ENCODE assay signal across 20 cellular contexts in genomic region chr1:222596696-222597095, GRCh38. TPM values are rescaled to one million over a fixed set of nuclear protein-coding genes. Genes with fewer than 3 reads are reported as not detected.
DNase-seq lines count a peak whose midpoint lies in the region; ATAC-seq, FAIRE-seq and TF ChIP-seq lines count a peak whose summit lies in the region.
"Had no signal": no experiment of that assay in that cellular context is flagged by ENCODE, and none has a peak within 500 bp of the region (broad histone marks: within the 10 kb centered on the region; RNA-seq: fewer than 3 reads in every experiment).

No MANE protein-coding gene starts in this region.

- POLR2A ChIA-PET in A549 (lab: Yijun Ruan, JAX) = no interaction called here
- POLR2A ChIA-PET in K562 (lab: Yijun Ruan, JAX) = no interaction called here

- CTCF ChIA-PET in A549 (lab: Yijun Ruan, JAX) (no interaction called here), K562 (lab: Yijun Ruan, JAX; ENCODE audit: low intra/inter-chr PET ratio) (no interaction called here)

- DNase-seq in A549 (ENCODE audit: low read depth in 1 of 2, low spot score in 1 of 2) (no peak), K562 (ENCODE audit: extremely low read depth in 1 of 4, low spot score in 3 of 4) (no peak), frontal cortex (ENCODE audit: low spot score in 2 of 2) (no peak), NCI-H82 (lab: John Stamatoyannopoulos, UW) (no peak)
- DNase-seq: 8988T; AML-193; Caco-2; Calu3; CD4-positive, alpha-beta T cell; CD8-positive, alpha-beta T cell; DMS79 treated with DMSO at 0.1 percent for 48 hours; GF-D8 had no signal

- TF ChIP-seq CTCF in A549 (IDR thresholded peaks at IDR 0.05) (no peak), K562 (IDR thresholded peaks at IDR 0.05 in 2 of 3, conservative IDR thresholded peaks at IDR 0.05 in 1 of 3; ENCODE audit: insufficient read depth in 2 of 3, low read depth in 1 of 3, low read length in 3 of 3) (no peak)

- TF ChIP-seq POLR2A in A549 (IDR thresholded peaks at IDR 0.05; ENCODE audit: low read length) (no peak), K562 (conservative IDR thresholded peaks at IDR 0.05) (no peak)

- H3K4me1 ChIP-seq in A549 (peaks cover 8% of the 10 kb centered on the region; the same call in 2 of the 3 replicates), K562 (replicated peaks in 1 of 2; ENCODE audit: control insufficient read depth in 2 of 2, insufficient read depth in 2 of 2, low read length in 2 of 2) (no peaks in the 10 kb centered on the region)
- H3K4me1 ChIP-seq: BLaER1 treated with 17β-estradiol and CSF1 and Interleukin-3, amounts not matched to agents 10 nM and 100 nM; Caco-2 had no signal

- H3K79me2 ChIP-seq in K562 (ENCODE audit: control insufficient read depth, insufficient read depth, low read length) = no peaks in the 10 kb centered on the region

- H3K4me2 ChIP-seq in A549 = no peak overlapping the region
- H3K4me2 ChIP-seq in K562 (ENCODE audit: insufficient read depth, low read length) = no peak overlapping the region
- H3K4me2 ChIP-seq: BLaER1 treated with 17β-estradiol and CSF1 and Interleukin-3, amounts not matched to agents 10 nM and 100 nM had no signal

- no peak for ATAC-seq in A549
- ATAC-seq in GM18867 (IDR thresholded peaks at IDR 0.05; ENCODE audit: unreplicated experiment) = peak; percentile 48
- ATAC-seq in HG03439 (IDR thresholded peaks at IDR 0.05; ENCODE audit: unreplicated experiment) = peak; percentile 54
- no peak for ATAC-seq in K562
- ATAC-seq in HG03565 (IDR thresholded peaks at IDR 0.05; ENCODE audit: unreplicated experiment) = no peak
- ATAC-seq: CD8-positive, alpha-beta T cell had no signal

- no peak overlapping the region for H2AFZ ChIP-seq in K562 (ENCODE audit: low read depth, low read length)

- no peaks in the 10 kb centered on the region for H4K20me1 ChIP-seq in K562 (replicated peaks; ENCODE audit: control insufficient read depth, insufficient read depth, low read length)
- H4K20me1 ChIP-seq: BLaER1 treated with 17β-estradiol and CSF1 and Interleukin-3, amounts not matched to agents 10 nM and 100 nM had no signal

- WGBS in A549 (ENCODE audit: missing lambda C conversion rate) = 45% methylated on average over 4 of the region's 4 CpGs
- WGBS in K562 (ENCODE audit: insufficient coverage, low coverage, missing lambda C conversion rate) = 7% methylated on average over 4 of the region's 4 CpGs

- no peak for TF ChIP-seq RAD21 in A549 (conservative IDR thresholded peaks at IDR 0.05 in 1 of 2, IDR thresholded peaks at IDR 0.05 in 1 of 2)
- no peak for TF ChIP-seq RAD21 in K562 (CRISPR knock-in tag; conservative IDR thresholded peaks at IDR 0.05 in 1 of 2, IDR thresholded peaks at IDR 0.05 in 1 of 2)

- peaks cover 0 to 3% of the 10 kb centered on the region in 2 experiments; a peak in 2 of 5 replicates for H3K27me3 ChIP-seq in K562 (ENCODE audit: control insufficient read depth in 2 of 2, insufficient read depth in 2 of 2, low read length in 2 of 2)
- H3K27me3 ChIP-seq: BLaER1 treated with 17β-estradiol and CSF1 and Interleukin-3, amounts not matched to agents 10 nM and 100 nM had no signal

- H3K9ac ChIP-seq in K562 (ENCODE audit: insufficient read depth in 1 of 2, low read depth in 2 of 2, low read length in 2 of 2) = no peak overlapping the region
- H3K9ac ChIP-seq: BLaER1 treated with 17β-estradiol and CSF1 and Interleukin-3, amounts not matched to agents 10 nM and 100 nM had no signal

- FAIRE-seq in A549 (lab: Jason Lieb, UNC) (no peak), K562 (lab: Jason Lieb, UNC) (no peak), frontal cortex (lab: Jason Lieb, UNC) (no peak)
- FAIRE-seq: D721Med, G401.6, GM12891 had no signal

- intact Hi-C loops in K562 (cut with micrococcal nuclease) = no loop called here

- H3K4me3 ChIP-seq in A549 (no peak overlapping the region), K562 (no peak overlapping the region)
- H3K4me3 ChIP-seq: BLaER1 treated with 17β-estradiol and CSF1 and Interleukin-3, amounts not matched to agents 10 nM and 100 nM had no signal

- BruUV-seq in K562 (replicated peaks; lab: Mats Ljungman, UMichigan) = no TSS peak

- TF ChIP-seq EP300 in A549 (IDR thresholded peaks at IDR 0.05) = no peak
- no peak for TF ChIP-seq EP300 in K562 (IDR thresholded peaks at IDR 0.05; ENCODE audit: low read length)

- H3K9me3 ChIP-seq in A549 = peaks cover 9% of the 10 kb centered on the region; the same call in 1 of the 3 replicates
- H3K9me3 ChIP-seq in K562 (replicated peaks; ENCODE audit: control insufficient read depth, insufficient read depth, low read depth, low read length) = no peaks in the 10 kb centered on the region
- H3K9me3 ChIP-seq: BLaER1 treated with 17β-estradiol and CSF1 and Interleukin-3, amounts not matched to agents 10 nM and 100 nM had no signal

- H3K9me1 ChIP-seq in K562 (ENCODE audit: control insufficient read depth, insufficient read depth, low read length) = no peaks in the 10 kb centered on the region

- H3K27ac ChIP-seq in A549 (no peak overlapping the region), K562 (ENCODE audit: extremely low read depth, low read depth, low read length) (no peak overlapping the region)
- H3K27ac ChIP-seq: BLaER1 treated with 17β-estradiol and CSF1 and Interleukin-3, amounts not matched to agents 10 nM and 100 nM; C4-2B had no signal

- in situ Hi-C loops in K562 (cut with MboI) = no loop called here

- no peaks in the 10 kb centered on the region for H3K36me3 ChIP-seq in K562 (ENCODE audit: control insufficient read depth, insufficient read depth, low read length)
- H3K36me3 ChIP-seq: BLaER1 treated with 17β-estradiol and CSF1 and Interleukin-3, amounts not matched to agents 10 nM and 100 nM had no signal

RNA-seq across cellular contexts. Expression of gene TAF1A, which starts 7.0 kb away (rescaled TPM):
- polyA plus RNA-seq in A549 (2011; rRNA removed) (16.0 and 21.7 TPM in 2 replicates), A549 (2017; fragmentation: RNase III; extraction: RNeasy Plus Mini Kit Qiagen cat#74134 plus additional on column Dnase treatment) (11.7 to 13.0 TPM (median 12.1 TPM) in 3 replicates), K562 (2011; rRNA removed) (14.6 and 17.8 TPM in 2 replicates), K562 (2014; fragmentation: Illumina TruSeq; extraction: Trizol) (20.2 and 25.3 TPM in 2 replicates), K562 (2014; fragmentation: Nextera tagmentation; extraction: Ambion mirVana) (10 to 100 TPM; 33.6 to 36.8 TPM), K562 (2014; rRNA removed) (19.3 and 20.0 TPM in 2 replicates)
- 4.2 TPM in 2 replicates for polyA plus RNA-seq in A549 (2012; cell fraction: cytosol; rRNA removed)
- 3.1 and 6.2 TPM in 2 replicates for polyA plus RNA-seq in A549 (2012; cell fraction: nucleus; rRNA removed)
- 2.9 and 5.4 TPM in 2 replicates for polyA minus RNA-seq in A549 (2011; rRNA and poly(A)+ RNA removed)
- 18.1 and 45.1 TPM in 2 replicates for total RNA-seq in K562 (2011; cell fraction: chromatin; rRNA removed; ENCODE audit: low replicate concordance)
- total RNA-seq in K562 (2011; cell fraction: nucleolus; rRNA removed) = 5.3 and 6.3 TPM in 2 replicates
- 16.3 and 24.0 TPM in 2 replicates for total RNA-seq in K562 (2011; cell fraction: nucleoplasm; rRNA removed)
- total RNA-seq in K562 (2014; rRNA removed) (16.9 and 23.3 TPM in 2 replicates), K562 (2014; rRNA removed; fragmentation: Illumina TruSeq; extraction: Trizol) (32.6 and 33.0 TPM in 2 replicates), K562 (2015; rRNA removed; fragmentation: Illumina TruSeq; extraction: Trizol) (27.3 and 30.8 TPM in 2 replicates), K562 (2021) (22.2 and 23.4 TPM in 2 replicates), frontal cortex (23.6 TPM)
- polyA plus RNA-seq in K562 (2011; cell fraction: cytosol; rRNA removed) = 2.8 and 6.9 TPM in 2 replicates
- polyA plus RNA-seq in K562 (2011; cell fraction: nucleus; rRNA removed) = 15.1 and 19.4 TPM in 2 replicates
- 8.4 and 17.0 TPM in 2 replicates for polyA plus RNA-seq in K562 (2012)
- polyA minus RNA-seq in K562 (2011; rRNA and poly(A)+ RNA removed) = 18.5 and 20.2 TPM in 2 replicates
- polyA minus RNA-seq in K562 (2011; cell fraction: cytosol; rRNA and poly(A)+ RNA removed) = 6.5 and 13.6 TPM in 2 replicates
- 17.0 and 25.1 TPM in 2 replicates for polyA minus RNA-seq in K562 (2011; cell fraction: nucleus; rRNA and poly(A)+ RNA removed)

RNA-seq across cellular contexts. Expression of gene MIA3, which starts 21.2 kb away (rescaled TPM):
- 39.2 and 40.3 TPM in 2 replicates for polyA plus RNA-seq in A549 (2011; rRNA removed)
- 24.9 and 26.9 TPM in 2 replicates for polyA plus RNA-seq in A549 (2012; cell fraction: cytosol; rRNA removed)
- 106 and 114 TPM in 2 replicates for polyA plus RNA-seq in A549 (2012; cell fraction: nucleus; rRNA removed)
- 16.4 to 17.5 TPM (median 17.2 TPM) in 3 replicates for polyA plus RNA-seq in A549 (2017; fragmentation: RNase III; extraction: RNeasy Plus Mini Kit Qiagen cat#74134 plus additional on column Dnase treatment)
- polyA minus RNA-seq in A549 (2011; rRNA and poly(A)+ RNA removed) = 25.3 and 31.3 TPM in 2 replicates
- 45.8 and 148 TPM in 2 replicates for total RNA-seq in K562 (2011; cell fraction: chromatin; rRNA removed; ENCODE audit: low replicate concordance)
- total RNA-seq in K562 (2011; cell fraction: nucleolus; rRNA removed) = 35.4 and 43.8 TPM in 2 replicates
- 64.4 and 101 TPM in 2 replicates for total RNA-seq in K562 (2011; cell fraction: nucleoplasm; rRNA removed)
- 38.6 and 57.8 TPM in 2 replicates for total RNA-seq in K562 (2014; rRNA removed)
- 64.3 and 68.1 TPM in 2 replicates for total RNA-seq in K562 (2014; rRNA removed; fragmentation: Illumina TruSeq; extraction: Trizol)
- total RNA-seq in K562 (2015; rRNA removed; fragmentation: Illumina TruSeq; extraction: Trizol) = 72.8 and 79.8 TPM in 2 replicates
- 64.9 and 67.5 TPM in 2 replicates for total RNA-seq in K562 (2021)
- 34.0 and 63.3 TPM in 2 replicates for polyA plus RNA-seq in K562 (2011; rRNA removed)
- 54.4 and 81.8 TPM in 2 replicates for polyA plus RNA-seq in K562 (2011; cell fraction: cytosol; rRNA removed)
- polyA plus RNA-seq in K562 (2011; cell fraction: nucleus; rRNA removed) = 285 and 344 TPM in 2 replicates
- 43.6 and 50.3 TPM in 2 replicates for polyA plus RNA-seq in K562 (2012)
- 61.7 and 89.4 TPM in 2 replicates for polyA plus RNA-seq in K562 (2014; fragmentation: Illumina TruSeq; extraction: Trizol)
- 10 to 100 TPM; 21.6 to 40.8 TPM for polyA plus RNA-seq in K562 (2014; fragmentation: Nextera tagmentation; extraction: Ambion mirVana)
- polyA plus RNA-seq in K562 (2014; rRNA removed) = 33.1 and 34.4 TPM in 2 replicates
- 52.5 and 69.6 TPM in 2 replicates for polyA minus RNA-seq in K562 (2011; rRNA and poly(A)+ RNA removed)
- polyA minus RNA-seq in K562 (2011; cell fraction: cytosol; rRNA and poly(A)+ RNA removed) = 28.4 and 36.3 TPM in 2 replicates
- 44.2 and 79.3 TPM in 2 replicates for polyA minus RNA-seq in K562 (2011; cell fraction: nucleus; rRNA and poly(A)+ RNA removed)
- total RNA-seq in frontal cortex = 46.5 TPM

RNA-seq across cellular contexts. Expression of gene HHIPL2, which starts 48.8 kb away (rescaled TPM):
- 19.6 and 21.0 TPM in 2 replicates for polyA plus RNA-seq in A549 (2011; rRNA removed)
- 6.3 and 8.3 TPM in 2 replicates for polyA plus RNA-seq in A549 (2012; cell fraction: cytosol; rRNA removed)
- polyA plus RNA-seq in A549 (2012; cell fraction: nucleus; rRNA removed) = 16.9 and 25.6 TPM in 2 replicates
- polyA plus RNA-seq in A549 (2017; fragmentation: RNase III; extraction: RNeasy Plus Mini Kit Qiagen cat#74134 plus additional on column Dnase treatment) = 10.5 to 16.6 TPM (median 14.3 TPM) in 3 replicates
- polyA minus RNA-seq in A549 (2011; rRNA and poly(A)+ RNA removed) = 8.1 and 11.6 TPM in 2 replicates
- total RNA-seq in K562 (2011; cell fraction: chromatin; rRNA removed; ENCODE audit: low replicate concordance) = 0.23 and 0.92 TPM in 2 replicates
- 0.33 and 0.39 TPM in 2 replicates for total RNA-seq in K562 (2011; cell fraction: nucleolus; rRNA removed)
- not detected in 2 replicates for total RNA-seq in K562 (2011; cell fraction: nucleoplasm; rRNA removed)
- 0.05 and 0.16 TPM in 2 replicates for total RNA-seq in K562 (2014; rRNA removed)
- 0.54 and 0.55 TPM in 2 replicates for total RNA-seq in K562 (2014; rRNA removed; fragmentation: Illumina TruSeq; extraction: Trizol)
- total RNA-seq in K562 (2015; rRNA removed; fragmentation: Illumina TruSeq; extraction: Trizol) = 0.11 and 0.33 TPM in 2 replicates
- 0.22 and 0.40 TPM in 2 replicates for total RNA-seq in K562 (2021)
- 0.15 and 0.18 TPM in 2 replicates for polyA plus RNA-seq in K562 (2011; rRNA removed)
- polyA plus RNA-seq in K562 (2011; cell fraction: cytosol; rRNA removed) = 0.03 and 0.04 TPM in 2 replicates
- polyA plus RNA-seq in K562 (2011; cell fraction: nucleus; rRNA removed) = 0.68 and 1.4 TPM in 2 replicates
- polyA plus RNA-seq in K562 (2012) = 0.35 and 1.0 TPM in 2 replicates
- polyA plus RNA-seq in K562 (2014; fragmentation: Illumina TruSeq; extraction: Trizol) = 0.15 and 0.83 TPM in 2 replicates
- polyA plus RNA-seq in K562 (2014; fragmentation: Nextera tagmentation; extraction: Ambion mirVana) = under 1 TPM in 1 of 2 experiments, not detected in 1; 0.18 TPM
- 0.60 and 1.1 TPM in 2 replicates for polyA plus RNA-seq in K562 (2014; rRNA removed)
- polyA minus RNA-seq in K562 (2011; rRNA and poly(A)+ RNA removed) = not detected in 2 replicates
- polyA minus RNA-seq in K562 (2011; cell fraction: cytosol; rRNA and poly(A)+ RNA removed) = not detected in 2 replicates
- polyA minus RNA-seq in K562 (2011; cell fraction: nucleus; rRNA and poly(A)+ RNA removed) = not detected in 2 replicates
- total RNA-seq in frontal cortex = 0.82 TPM

Comparison
In these comparisons a context has a peak if more than half of its experiments do, and no peak if none do; other contexts are left out.
1. ATAC-seq: peak in GM18867 (single experiment) and HG03439 (single experiment); none in A549 (0 of 2), K562 (single experiment) and HG03565 (single experiment).
2. Of the 35 proteins assayed by ChIP-seq in both K562 and A549: peak only in K562: none; only in A549: MAFK; in both: none; in neither: 34.